ENCODE assay signal across 10 cellular contexts in the genomic region with DNA sequence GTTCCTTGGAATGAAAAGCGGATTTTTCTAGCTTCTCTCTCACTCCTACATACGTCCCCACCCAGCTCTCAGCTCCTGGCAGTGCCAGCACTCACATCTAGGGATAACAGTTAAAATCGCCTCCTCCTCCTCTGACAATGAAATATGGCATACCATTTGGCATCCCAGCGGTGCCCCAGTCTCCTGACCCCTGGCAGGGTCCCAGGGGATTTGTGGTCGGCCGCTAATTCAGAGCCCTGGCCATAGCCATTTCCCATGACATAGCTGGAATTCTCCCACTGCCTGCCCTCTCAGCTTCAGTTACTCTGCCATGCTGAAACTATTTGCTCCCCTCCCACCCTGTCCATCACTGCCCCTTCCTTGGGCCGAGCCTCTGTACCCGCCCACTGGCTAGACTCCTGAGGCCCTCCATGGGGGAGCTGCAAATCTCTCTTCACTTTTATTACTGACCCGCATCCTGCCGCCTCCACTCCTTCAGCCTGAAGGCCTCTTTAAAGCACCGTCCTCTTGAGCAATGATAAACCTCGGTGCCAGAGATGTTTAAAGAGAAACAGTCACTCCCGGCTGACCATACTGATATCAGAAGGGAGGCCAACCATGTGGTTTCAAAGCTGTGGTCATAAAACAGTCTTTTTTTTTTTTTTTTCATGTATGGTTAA.
DNase-seq lines count a peak whose midpoint lies in the region; TF ChIP-seq lines count a peak whose summit lies in the region.
"Had no signal": no experiment of that assay in that cellular context is flagged by ENCODE, and none has a peak within 500 bp of the region (broad histone marks: within the 10 kb centered on the region; RNA-seq: fewer than 3 reads in every experiment).

No MANE protein-coding gene starts in this region.

- H3K23ac ChIP-seq in H9 (ENCODE audit: insufficient read length, low read depth, low read length) = no peak overlapping the region

- H3K27ac ChIP-seq in H9 (ENCODE audit: insufficient read length, low read depth, low read length) = no peak overlapping the region

- no peak overlapping the region; a peak in 1 of 5 replicates for H3K4me3 Mint-ChIP-seq in H9
- H3K4me3 Mint-ChIP-seq in MCF 10A (ENCODE audit: unreplicated experiment) = no peak overlapping the region
- H3K4me3 Mint-ChIP-seq in glutamatergic neuron (ENCODE audit: unreplicated experiment) = no peak overlapping the region

- CTCF ChIA-PET in MCF 10A (lab: Yijun Ruan, JAX) = interaction anchor here (0.6 to 1.6 kb wide), 7 partner anchors 12 to 1838 kb away, joined by 3 to 7 read pairs (median 3); no protein-coding TSS in a partner anchor

- H4K20me1 ChIP-seq in H9 (ENCODE audit: control insufficient read depth, insufficient read depth, insufficient read length) = no peaks in the 10 kb centered on the region

- no peaks in the 10 kb centered on the region for H3K79me1 ChIP-seq in H9 (ENCODE audit: insufficient read depth, low read depth, low read length, poor library complexity, severe bottlenecking)

- no peak overlapping the region for H3K4me2 ChIP-seq in H9 (ENCODE audit: insufficient read depth, insufficient read length, low read length)

- H2BK20ac ChIP-seq in H9 (ENCODE audit: low read depth, low read length, poor library complexity, severe bottlenecking) = no peak overlapping the region

- H3K4me1 ChIP-seq in H9 (ENCODE audit: insufficient read depth, low read length) (no peaks in the 10 kb centered on the region; the same call in 1 of the 2 replicates), BE2C (peaks cover 19% of the 10 kb centered on the region)

- H3K27me3 Mint-ChIP-seq in H9 (ENCODE audit: low read depth) (peaks cover 16% of the 10 kb centered on the region), MCF 10A (ENCODE audit: insufficient read depth, unreplicated experiment) (no peaks in the 10 kb centered on the region), glutamatergic neuron (ENCODE audit: unreplicated experiment) (no peaks in the 10 kb centered on the region)

- H3K4me3 ChIP-seq in BE2C (ENCODE audit: low read depth, low read length) = no peak overlapping the region

- no peaks in the 10 kb centered on the region for H3K27me3 ChIP-seq in H9 (ENCODE audit: insufficient read depth, low read length)
- H3K27me3 ChIP-seq in BE2C = no peaks in the 10 kb centered on the region

- H4K91ac ChIP-seq in H9 (ENCODE audit: insufficient read length, low read depth, low read length) = no peak overlapping the region

- POLR2A ChIA-PET in MCF 10A (lab: Yijun Ruan, JAX) = no interaction called here

- no peak overlapping the region for H2AK5ac ChIP-seq in H9 (ENCODE audit: insufficient read length, low read length)

- H3K9me3 ChIP-seq in H9 (ENCODE audit: control insufficient read depth, low read depth, low read length) = no peaks in the 10 kb centered on the region
- no peaks in the 10 kb centered on the region for H3K9me3 ChIP-seq in BE2C

- H3K14ac ChIP-seq in H9 (ENCODE audit: insufficient read depth, low read length) = no peak overlapping the region

- no peak overlapping the region for H4K8ac ChIP-seq in H9 (replicated peaks; ENCODE audit: insufficient read length, low read depth, low read length)

- H3K18ac ChIP-seq in H9 (ENCODE audit: insufficient read length, low read depth, low read length) = no peak overlapping the region

- BruUV-seq in MCF 10A (replicated peaks; lab: Mats Ljungman, UMichigan) = no TSS peak

- H2BK5ac ChIP-seq in H9 (ENCODE audit: insufficient read length, low read length) = no peak overlapping the region

- no peaks in the 10 kb centered on the region for H3K79me2 ChIP-seq in H9 (ENCODE audit: insufficient read depth, low read length)

- H3K4me1 Mint-ChIP-seq in H9 (peaks cover 30 to 34% of the 10 kb centered on the region in 2 experiments), MCF 10A (ENCODE audit: insufficient read depth, unreplicated experiment) (peaks cover 11% of the 10 kb centered on the region), glutamatergic neuron (ENCODE audit: low read depth, unreplicated experiment) (no peaks in the 10 kb centered on the region)

- intact Hi-C loops in MCF 10A (cut with micrococcal nuclease) = no loop called here

- no peak overlapping the region for H2BK120ac ChIP-seq in H9 (ENCODE audit: low read depth, low read length, poor library complexity, severe bottlenecking)

- H3K36me3 Mint-ChIP-seq in H9 (ENCODE audit: insufficient read depth in 1 of 3, low read depth in 3 of 3) (peaks cover 1 to 35% (median 12%) of the 10 kb centered on the region in 3 experiments; a peak in 6 of 7 replicates), MCF 10A (ENCODE audit: insufficient read depth, unreplicated experiment) (no peaks in the 10 kb centered on the region), glutamatergic neuron (ENCODE audit: unreplicated experiment) (peaks cover 18% of the 10 kb centered on the region)

- TF ChIP-seq CTCF in H9 (conservative IDR thresholded peaks at IDR 0.05) = no peak
- no peak for TF ChIP-seq CTCF in MCF 10A (IDR thresholded peaks at IDR 0.05; ENCODE audit: unreplicated experiment)
- TF ChIP-seq CTCF in glutamatergic neuron (IDR thresholded peaks at IDR 0.05; ENCODE audit: partially characterized antibody, unreplicated experiment) = no peak
- no peak for TF ChIP-seq CTCF in BE2C (IDR thresholded peaks at IDR 0.05; ENCODE audit: low read depth, low read length)

- no peak overlapping the region for H3K9ac ChIP-seq in H9 (ENCODE audit: extremely low read depth, insufficient read length, low read length)

- no peaks in the 10 kb centered on the region; the same call in 1 of the 2 replicates for H3K36me3 ChIP-seq in BE2C

- no peak overlapping the region for H2BK12ac ChIP-seq in H9 (ENCODE audit: insufficient read length, low read depth, low read length)

- peak; percentile 64 for DNase-seq in H9
- DNase-seq in MCF 10A (ENCODE audit: unreplicated experiment) = peak; percentile 97
- DNase-seq in iPS-NIHi7 (ENCODE audit: extremely low spot score) = peak; percentile 52
- DNase-seq in smooth muscle cell of the brain vasculature (ENCODE audit: low read depth, low spot score) = peak; percentile 12
- no peak for DNase-seq in glutamatergic neuron
- DNase-seq in activated naive CD4-positive, alpha-beta T cell treated with anti-CD3 and anti-CD28 coated beads, Interleukin-2, amount 50 U/mL, for 16 hours = no peak
- DNase-seq in BE2C = no peak
- no peak for DNase-seq in SIG-M5 (lab: John Stamatoyannopoulos, UW)
- DNase-seq: dermis blood vessel endothelial cell, T-helper 1 cell had no signal

- WGBS in H9 (ENCODE audit: extremely low coverage, insufficient read length, low lambda C conversion rate) = no CpG with 5 or more reads among the region's 13 CpGs

- no peak overlapping the region for H3T11ph ChIP-seq in H9 (ENCODE audit: low read length)

- H3K4ac ChIP-seq in H9 (ENCODE audit: low read depth, low read length) = no peak overlapping the region

- H2BK15ac ChIP-seq in H9 (ENCODE audit: low read depth, low read length) = no peak overlapping the region

- no peak overlapping the region for H2AFZ ChIP-seq in H9 (ENCODE audit: low read length)

- no peak overlapping the region for H3K56ac ChIP-seq in H9 (ENCODE audit: insufficient read length, low read depth, low read length)

- H3K27ac Mint-ChIP-seq in H9 = peak overlapping the region in 1 of 3 experiments; percentile 94; a peak in 2 of 7 replicates
- H3K27ac Mint-ChIP-seq in MCF 10A (ENCODE audit: low read depth, unreplicated experiment) = no peak overlapping the region
- no peak overlapping the region for H3K27ac Mint-ChIP-seq in glutamatergic neuron (ENCODE audit: unreplicated experiment)

- H4K5ac ChIP-seq in H9 (ENCODE audit: insufficient read length, low read depth, low read length) = no peak overlapping the region

- H3K23me2 ChIP-seq in H9 (ENCODE audit: insufficient read length, low read depth, low read length, poor library complexity, severe bottlenecking) = no peaks in the 10 kb centered on the region

- peaks cover 27 to 28% of the 10 kb centered on the region in 2 experiments for H3K9me3 Mint-ChIP-seq in H9
- peaks cover 28% of the 10 kb centered on the region for H3K9me3 Mint-ChIP-seq in MCF 10A (ENCODE audit: unreplicated experiment)
- H3K9me3 Mint-ChIP-seq in glutamatergic neuron (ENCODE audit: unreplicated experiment) = peaks cover 8% of the 10 kb centered on the region

Comparison
In these comparisons a context has a peak if more than half of its experiments do, and no peak if none do; other contexts are left out.
1. DNase-seq: peak in H9 (single experiment), MCF 10A (single experiment), iPS-NIHi7 (single experiment) and smooth muscle cell of the brain vasculature (single experiment); none in glutamatergic neuron (single experiment), activated naive CD4-positive, alpha-beta T cell treated with anti-CD3 and anti-CD28 coated beads, Interleukin-2, amount 50 U/mL, for 16 hours (single experiment), BE2C (single experiment) and SIG-M5 (single experiment).